Comparison of ENCODE assay signal across 8 cellular contexts in genomic region chr4:151014521-151015457, GRCh38. TPM values are rescaled to one million over a fixed set of nuclear protein-coding genes. Genes with fewer than 3 reads are reported as not detected.
A peak's percentile ranks its signal among the peaks of the same experiment; 100 is the strongest.
DNase-seq lines count a peak whose midpoint lies in the region; ATAC-seq and TF ChIP-seq lines count a peak whose summit lies in the region.

A gene with protein sequence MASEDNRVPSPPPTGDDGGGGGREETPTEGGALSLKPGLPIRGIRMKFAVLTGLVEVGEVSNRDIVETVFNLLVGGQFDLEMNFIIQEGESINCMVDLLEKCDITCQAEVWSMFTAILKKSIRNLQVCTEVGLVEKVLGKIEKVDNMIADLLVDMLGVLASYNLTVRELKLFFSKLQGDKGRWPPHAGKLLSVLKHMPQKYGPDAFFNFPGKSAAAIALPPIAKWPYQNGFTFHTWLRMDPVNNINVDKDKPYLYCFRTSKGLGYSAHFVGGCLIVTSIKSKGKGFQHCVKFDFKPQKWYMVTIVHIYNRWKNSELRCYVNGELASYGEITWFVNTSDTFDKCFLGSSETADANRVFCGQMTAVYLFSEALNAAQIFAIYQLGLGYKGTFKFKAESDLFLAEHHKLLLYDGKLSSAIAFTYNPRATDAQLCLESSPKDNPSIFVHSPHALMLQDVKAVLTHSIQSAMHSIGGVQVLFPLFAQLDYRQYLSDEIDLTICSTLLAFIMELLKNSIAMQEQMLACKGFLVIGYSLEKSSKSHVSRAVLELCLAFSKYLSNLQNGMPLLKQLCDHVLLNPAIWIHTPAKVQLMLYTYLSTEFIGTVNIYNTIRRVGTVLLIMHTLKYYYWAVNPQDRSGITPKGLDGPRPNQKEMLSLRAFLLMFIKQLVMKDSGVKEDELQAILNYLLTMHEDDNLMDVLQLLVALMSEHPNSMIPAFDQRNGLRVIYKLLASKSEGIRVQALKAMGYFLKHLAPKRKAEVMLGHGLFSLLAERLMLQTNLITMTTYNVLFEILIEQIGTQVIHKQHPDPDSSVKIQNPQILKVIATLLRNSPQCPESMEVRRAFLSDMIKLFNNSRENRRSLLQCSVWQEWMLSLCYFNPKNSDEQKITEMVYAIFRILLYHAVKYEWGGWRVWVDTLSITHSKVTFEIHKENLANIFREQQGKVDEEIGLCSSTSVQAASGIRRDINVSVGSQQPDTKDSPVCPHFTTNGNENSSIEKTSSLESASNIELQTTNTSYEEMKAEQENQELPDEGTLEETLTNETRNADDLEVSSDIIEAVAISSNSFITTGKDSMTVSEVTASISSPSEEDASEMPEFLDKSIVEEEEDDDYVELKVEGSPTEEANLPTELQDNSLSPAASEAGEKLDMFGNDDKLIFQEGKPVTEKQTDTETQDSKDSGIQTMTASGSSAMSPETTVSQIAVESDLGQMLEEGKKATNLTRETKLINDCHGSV (N-terminal part only) (minus strand): TSS chr4:151015284. CDS start chr4:151014642, 642 bp downstream.

- no peaks in the 10 kb centered on the region for H3K27me3 Mint-ChIP-seq in activated naive CD8-positive, alpha-beta T cell treated with anti-CD3 and anti-CD28 coated beads for 36 hours

- DNase-seq in NCI-H1105 (lab: John Stamatoyannopoulos, UW) (peak; percentile 66), SW 1271 (lab: John Stamatoyannopoulos, UW) (peak; percentile 30 to 62), cardiac muscle cell (ENCODE audit: low read depth in 1 of 2, low spot score in 1 of 2) (peak; percentile 45 to 87), tibial artery (peak; percentile 60 to 81)
- DNase-seq in activated naive CD8-positive, alpha-beta T cell treated with anti-CD3 and anti-CD28 coated beads for 36 hours: peak; percentile 85

- peak; percentile 75 for ATAC-seq in HG02642 (IDR thresholded peaks at IDR 0.05; ENCODE audit: poor library complexity, unreplicated experiment)

- peak within 1 kb of the TSS; percentile 93 for H3K4me3 ChIP-seq in GM08714 (ENCODE audit: low read length)
- H3K4me3 ChIP-seq in cardiac muscle cell: peak within 1 kb of the TSS; percentile 99
- peak within 1 kb of the TSS; percentile 94 for H3K4me3 ChIP-seq in parathyroid adenoma (ENCODE audit: low read depth, low read length)
- H3K4me3 ChIP-seq in tibial artery: peak within 1 kb of the TSS; percentile 72 to 87

- H3K27ac Mint-ChIP-seq in activated naive CD8-positive, alpha-beta T cell treated with anti-CD3 and anti-CD28 coated beads for 36 hours: peak within 1 kb of the TSS; percentile 99

- H3K27ac ChIP-seq in cardiac muscle cell (peak within 1 kb of the TSS; percentile 92), parathyroid adenoma (peak within 1 kb of the TSS; percentile 92), tibial artery (peak within 1 kb of the TSS; percentile 85)

- TF ChIP-seq CTCF in cardiac muscle cell (IDR thresholded peaks at IDR 0.05; ENCODE audit: low read depth, low read length) (no peak), parathyroid adenoma (IDR thresholded peaks at IDR 0.05) (no peak), tibial artery (IDR thresholded peaks at IDR 0.05) (no peak)

- H3K36me3 Mint-ChIP-seq in activated naive CD8-positive, alpha-beta T cell treated with anti-CD3 and anti-CD28 coated beads for 36 hours: peaks cover 28% of the 10 kb centered on the region

- no peaks in the 10 kb centered on the region for H3K9me3 Mint-ChIP-seq in activated naive CD8-positive, alpha-beta T cell treated with anti-CD3 and anti-CD28 coated beads for 36 hours

- H3K4me2 ChIP-seq in parathyroid adenoma (ENCODE audit: low read length): peak within 1 kb of the TSS; percentile 97

- intact Hi-C loops in tibial artery (cut with DNase I; ENCODE audit: low total_unique reads): no loop called here

- H3K4me3 Mint-ChIP-seq in activated naive CD8-positive, alpha-beta T cell treated with anti-CD3 and anti-CD28 coated beads for 36 hours: peak within 1 kb of the TSS; percentile 100

- H3K36me3 ChIP-seq in cardiac muscle cell (no peaks in the 10 kb centered on the region), parathyroid adenoma (ENCODE audit: control insufficient read depth, insufficient read depth, low read length) (no peaks in the 10 kb centered on the region), tibial artery (no peaks in the 10 kb centered on the region)

- H3K27me3 ChIP-seq in cardiac muscle cell: no peaks in the 10 kb centered on the region
- no peaks in the 10 kb centered on the region for H3K27me3 ChIP-seq in parathyroid adenoma (ENCODE audit: control insufficient read depth, insufficient read depth, low read length)
- no peaks in the 10 kb centered on the region for H3K27me3 ChIP-seq in tibial artery

- peak within 1 kb of the TSS; percentile 95 for H2AFZ ChIP-seq in parathyroid adenoma

- H3K4me1 ChIP-seq in cardiac muscle cell (ENCODE audit: low read depth) (peaks cover 15% of the 10 kb centered on the region), parathyroid adenoma (no peaks in the 10 kb centered on the region), tibial artery (peaks cover 0 to 20% (median 13%) of the 10 kb centered on the region in 4 donors)

- H3K9ac ChIP-seq in parathyroid adenoma: peak within 1 kb of the TSS; percentile 72

- no peaks in the 10 kb centered on the region for H3K79me2 ChIP-seq in parathyroid adenoma

- H3K9me3 ChIP-seq in cardiac muscle cell (ENCODE audit: low read depth): no peaks in the 10 kb centered on the region
- H3K9me3 ChIP-seq in parathyroid adenoma (ENCODE audit: control insufficient read depth, low read length): no peaks in the 10 kb centered on the region
- no peaks in the 10 kb centered on the region for H3K9me3 ChIP-seq in tibial artery

- H3K4me1 Mint-ChIP-seq in activated naive CD8-positive, alpha-beta T cell treated with anti-CD3 and anti-CD28 coated beads for 36 hours: peaks cover 22% of the 10 kb centered on the region

RNA-seq across cellular contexts. Expression of the gene that starts here (rescaled TPM):
- total RNA-seq in activated naive CD8-positive, alpha-beta T cell treated with anti-CD3 and anti-CD28 coated beads for 36 hours: 10 to 100 TPM; 52.5 to 61.2 TPM
- 42.1 and 58.8 TPM in 2 replicates for total RNA-seq in cardiac muscle cell
- 17.7 and 21.3 TPM in 2 replicates for polyA plus RNA-seq in cardiac muscle cell

Comparison
In these comparisons a context has a peak if more than half of its experiments do, and no peak if none do; other contexts are left out.
1. Peak in every context shown above with its lines: DNase-seq, ATAC-seq, H3K4me3 ChIP-seq and H3K27ac ChIP-seq.